8 cellular contexts compared by ENCODE assay signal in the genomic region with DNA sequence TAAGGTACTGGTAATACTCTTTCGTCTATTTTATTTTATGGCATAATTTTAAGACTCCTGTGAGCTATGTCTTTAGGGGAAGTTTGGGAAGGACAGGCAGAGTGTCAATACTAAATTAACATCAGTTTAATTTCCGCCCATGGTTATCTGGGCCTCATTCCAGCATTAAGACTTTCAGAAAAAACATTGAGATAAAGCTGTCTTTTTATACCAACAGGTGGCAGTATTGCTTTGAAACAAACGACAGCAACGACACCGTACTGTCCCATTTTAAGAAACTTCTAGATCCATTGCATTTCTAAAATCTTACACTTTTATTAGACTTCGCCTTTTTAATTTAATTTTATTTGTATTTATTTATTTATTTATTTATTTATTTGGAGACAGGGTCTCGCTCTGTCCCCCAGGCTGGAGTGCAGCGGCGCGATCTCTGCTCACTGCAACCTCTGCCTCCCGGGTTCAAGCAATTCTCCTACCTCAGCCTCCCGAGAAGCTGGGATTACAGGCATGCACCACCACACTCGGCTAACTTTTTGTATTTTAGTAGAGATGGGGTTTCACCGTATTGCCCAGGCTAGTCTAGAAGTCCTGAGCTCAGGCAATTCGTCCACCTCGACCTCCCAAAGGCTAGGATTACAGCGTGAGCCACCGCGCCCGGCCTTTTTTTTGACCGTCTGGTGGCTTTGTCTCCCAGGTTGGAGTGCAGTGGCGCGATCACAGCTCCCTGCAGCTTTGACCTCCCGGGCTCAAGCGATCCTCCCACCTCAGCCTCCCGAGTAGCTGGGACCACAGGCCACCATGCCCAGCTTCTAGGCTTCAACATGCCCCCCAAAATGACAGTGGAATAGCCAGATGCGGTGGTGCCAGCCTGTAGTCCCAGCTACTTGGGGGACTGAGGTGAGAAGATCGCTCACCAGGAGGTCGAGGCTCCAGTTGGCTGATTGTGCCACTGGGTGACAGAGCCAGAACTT.
A peak's percentile ranks its signal among the peaks of the same experiment; 100 is the strongest.
DNase-seq lines count a peak whose midpoint lies in the region; ATAC-seq and TF ChIP-seq lines count a peak whose summit lies in the region.

No MANE protein-coding gene starts in this region.

- H3K79me2 ChIP-seq in mesendoderm (ENCODE audit: control insufficient read depth, insufficient read depth, low read length) = no peaks in the 10 kb centered on the region

- H3K4me2 ChIP-seq in mesendoderm (ENCODE audit: low read length) = no peak overlapping the region

- TF ChIP-seq CTCF in Peyer's patch (IDR thresholded peaks at IDR 0.05) (peak; percentile 49 to 85 (median 77)), dorsolateral prefrontal cortex (IDR thresholded peaks at IDR 0.05 in 54 of 56, conservative IDR thresholded peaks at IDR 0.05 in 2 of 56; ENCODE audit: low read depth in 1 of 56, partially characterized antibody in 56 of 56) (peak; percentile 49 to 83 (median 72))

- H4K8ac ChIP-seq in mesendoderm (ENCODE audit: low read depth, low read length) = no peak overlapping the region

- ATAC-seq in GM21529 (IDR thresholded peaks at IDR 0.05; ENCODE audit: unreplicated experiment) = no peak

- H3K56ac ChIP-seq in mesendoderm (ENCODE audit: low read length) = peak overlapping the region; percentile 82

- H3K27me3 ChIP-seq in Peyer's patch (no peaks in the 10 kb centered on the region), dorsolateral prefrontal cortex (no peaks in the 10 kb centered on the region), mesendoderm (ENCODE audit: insufficient read depth, low read length, poor library complexity) (no peaks in the 10 kb centered on the region)

- no peak for TF ChIP-seq POLR2A in Peyer's patch (IDR thresholded peaks at IDR 0.05)

- H3K4me3 ChIP-seq in Peyer's patch (no peak overlapping the region), dorsolateral prefrontal cortex (peak overlapping the region in 9 of 59 donors; percentile 2 to 25 (median 10)), mesendoderm (ENCODE audit: low read length) (no peak overlapping the region)

- intact Hi-C loops in dorsolateral prefrontal cortex (cut with DNase I) = loop anchor here (5.0 to 10.0 kb wide), 5 partner anchors 71 to 439 kb away; a partner anchor contains a TSS

- no peak overlapping the region for H3K23ac ChIP-seq in mesendoderm (ENCODE audit: low read length)

- no peaks in the 10 kb centered on the region for H3K36me3 ChIP-seq in KOPT-K1 (ENCODE audit: insufficient read depth, low read length)
- no peaks in the 10 kb centered on the region for H3K36me3 ChIP-seq in Peyer's patch
- no peaks in the 10 kb centered on the region for H3K36me3 ChIP-seq in mesendoderm (ENCODE audit: control insufficient read depth, insufficient read depth, low read length)

- H3K4me1 ChIP-seq in Peyer's patch = no peaks in the 10 kb centered on the region
- peaks cover 21% of the 10 kb centered on the region for H3K4me1 ChIP-seq in mesendoderm (ENCODE audit: control insufficient read depth, low read depth, low read length)

- H3K18ac ChIP-seq in mesendoderm (ENCODE audit: low read length) = peak overlapping the region; percentile 95

- no peaks in the 10 kb centered on the region for H3K79me1 ChIP-seq in mesendoderm (ENCODE audit: low read length)

- peak overlapping the region; percentile 28 for H3K9ac ChIP-seq in mesendoderm (ENCODE audit: low read length)

- H4K5ac ChIP-seq in mesendoderm (ENCODE audit: low read length) = no peak overlapping the region

- DNase-seq in 8988T (peak; percentile 33), GF-D8 (lab: John Stamatoyannopoulos, UW) (peak; percentile 49), Peyer's patch (no peak), dorsolateral prefrontal cortex (no peak), mesendoderm (peak; percentile 72)
- DNase-seq in NK-92 treated with Interleukin-12 subunit alpha and Interleukin-12 subunit beta, amount 100 ng/mL, for 24 hours (lab: John Stamatoyannopoulos, UW) = no peak

- H2BK5ac ChIP-seq in mesendoderm (ENCODE audit: low read length) = peak overlapping the region; percentile 86

- H3K27ac ChIP-seq in KOPT-K1 (ENCODE audit: low read depth, low read length, poor library complexity, severe bottlenecking) (peak overlapping the region; percentile 1), Peyer's patch (no peak overlapping the region), dorsolateral prefrontal cortex (no peak overlapping the region), mesendoderm (ENCODE audit: low read depth, low read length) (peak overlapping the region; percentile 83)

- peak overlapping the region; percentile 89 for H3K4ac ChIP-seq in mesendoderm (ENCODE audit: low read depth, low read length)

- H2BK120ac ChIP-seq in mesendoderm (ENCODE audit: low read depth, low read length) = peak overlapping the region; percentile 29

- H3K9me3 ChIP-seq in KOPT-K1 (ENCODE audit: insufficient read depth, low read length, poor library complexity, severe bottlenecking) (peaks cover 11% of the 10 kb centered on the region), Peyer's patch (no peaks in the 10 kb centered on the region)

- peak overlapping the region; percentile 85 for H2AK5ac ChIP-seq in mesendoderm (ENCODE audit: low read length)

- WGBS in mesendoderm (ENCODE audit: extremely low coverage, insufficient coverage, low lambda C conversion rate) = no CpG with 5 or more reads among the region's 29 CpGs

- H2BK15ac ChIP-seq in mesendoderm (replicated peaks; ENCODE audit: low read depth) = peak overlapping the region; percentile 61

Comparison
In these comparisons a context has a peak if more than half of its experiments do, and no peak if none do; other contexts are left out.
1. DNase-seq: peak in 8988T (single experiment), GF-D8 (single experiment) and mesendoderm (single experiment); none in Peyer's patch (0 of 3), dorsolateral prefrontal cortex (0 of 10) and NK-92 treated with Interleukin-12 subunit alpha and Interleukin-12 subunit beta, amount 100 ng/mL, for 24 hours (single experiment).
2. H3K27ac ChIP-seq: peak in KOPT-K1 (single experiment) and mesendoderm (single experiment); none in Peyer's patch (0 of 4) and dorsolateral prefrontal cortex (0 of 59).